ENCODE assay signal across 1 cellular context in genomic region chr9:407255-407654, GRCh38.
TF ChIP-seq lines count a peak whose summit lies in the region.

No MANE protein-coding gene starts in this region.

TF ChIP-seq in Ishikawa, 13 proteins besides CTCF, POLR2A, EP300 and RAD21 (continued from another document):
- no peak for TF ChIP-seq REST (IDR thresholded peaks at IDR 0.05; ENCODE audit: low read depth)
